ENCODE assay signal across 8 cellular contexts in the genomic region with DNA sequence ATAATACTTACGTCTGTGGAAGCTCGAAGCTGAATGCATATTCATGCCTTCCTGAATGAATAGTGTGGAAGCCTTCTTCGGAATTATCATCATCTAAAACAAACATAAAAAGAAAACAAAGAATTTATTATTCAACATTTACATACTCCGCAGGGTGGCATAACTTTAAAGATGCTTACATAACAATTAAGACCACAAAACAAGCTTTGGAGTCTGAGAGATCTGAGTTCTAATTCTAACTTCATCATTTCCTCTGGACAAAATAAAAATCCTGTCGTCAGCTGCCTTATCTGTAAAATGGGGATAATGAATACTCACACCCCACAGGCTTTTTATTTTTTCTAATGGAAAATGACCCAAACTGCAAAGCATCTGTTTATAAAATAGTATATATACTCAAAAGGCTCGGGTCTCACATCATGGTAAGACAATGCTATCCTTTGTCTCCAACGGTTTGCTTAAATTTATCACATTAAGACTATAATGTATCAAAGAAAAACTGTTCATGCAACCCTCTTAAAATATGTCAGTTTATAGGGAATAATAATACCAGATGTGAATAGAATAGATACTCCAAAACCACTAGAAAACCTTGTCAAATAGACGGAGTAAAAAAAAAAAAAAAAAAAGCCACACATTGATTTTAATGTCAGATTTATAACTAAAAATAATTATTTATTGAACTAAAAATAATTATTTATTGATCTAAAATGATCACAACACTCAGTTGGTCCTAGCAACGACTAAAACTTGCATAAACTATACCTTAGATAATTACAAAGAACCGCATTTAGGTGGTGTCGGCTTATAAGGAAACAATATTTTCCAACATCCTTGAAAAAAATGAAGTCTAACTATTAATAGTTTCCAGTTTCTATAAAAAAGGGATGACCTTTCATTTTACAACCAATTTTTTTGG. TPM values are rescaled to one million over a fixed set of nuclear protein-coding genes. Genes with fewer than 3 reads are reported as not detected.
DNase-seq lines count a peak whose midpoint lies in the region; ATAC-seq and TF ChIP-seq lines count a peak whose summit lies in the region.

No MANE protein-coding gene starts in this region.

- peaks cover 29% of the 10 kb centered on the region for H3K4me1 Mint-ChIP-seq in activated naive CD8-positive, alpha-beta T cell treated with anti-CD3 and anti-CD28 coated beads for 36 hours

- no peaks in the 10 kb centered on the region for H3K9me3 Mint-ChIP-seq in activated naive CD8-positive, alpha-beta T cell treated with anti-CD3 and anti-CD28 coated beads for 36 hours

- no peak for TF ChIP-seq EP300 in tibial nerve (IDR thresholded peaks at IDR 0.05)

- H3K27me3 ChIP-seq in right atrium auricular region (no peaks in the 10 kb centered on the region), tibial nerve (no peaks in the 10 kb centered on the region)

- TF ChIP-seq CTCF in right atrium auricular region (IDR thresholded peaks at IDR 0.05) = no peak
- TF ChIP-seq CTCF in tibial nerve (IDR thresholded peaks at IDR 0.05) = no peak

- no peaks in the 10 kb centered on the region for H3K9me3 ChIP-seq in right atrium auricular region
- H3K9me3 ChIP-seq in tibial nerve = no peaks in the 10 kb centered on the region

- H3K4me1 ChIP-seq in right atrium auricular region (peaks cover 0 to 27% of the 10 kb centered on the region in 2 donors), tibial nerve (peaks cover 6 to 53% (median 17%) of the 10 kb centered on the region in 4 donors)

- DNase-seq in right atrium auricular region (ENCODE audit: low spot score) = no peak
- DNase-seq in left ventricle myocardium superior = no peak
- no peak for DNase-seq in activated naive CD8-positive, alpha-beta T cell treated with anti-CD3 and anti-CD28 coated beads for 36 hours
- peak; percentile 36 for DNase-seq in left kidney (ENCODE audit: low read depth, low spot score)
- DNase-seq in tibial nerve (ENCODE audit: low spot score in 2 of 2) = no peak
- DNase-seq in stimulated activated CD4-positive, alpha-beta T cell treated with anti-CD3 and anti-CD28 coated beads, Interleukin-4, amount 100 ng/mL, for 24 hours = no peak
- DNase-seq in SHP77 (lab: John Stamatoyannopoulos, UW) = no peak

- no peak for TF ChIP-seq POLR2A in tibial nerve (IDR thresholded peaks at IDR 0.05)

- H3K4me3 ChIP-seq in right atrium auricular region (peak overlapping the region; percentile 66 to 73), tibial nerve (peak overlapping the region; percentile 51 to 82 (median 76))

- ATAC-seq in left ventricle myocardium superior (no peak), HG03432 (IDR thresholded peaks at IDR 0.05; ENCODE audit: unreplicated experiment) (no peak)

- H3K36me3 ChIP-seq in right atrium auricular region (peaks cover 25% of the 10 kb centered on the region), tibial nerve (peaks cover 0 to 20% (median 4%) of the 10 kb centered on the region in 3 donors)

- H3K27ac ChIP-seq in right atrium auricular region (peak overlapping the region; percentile 99), tibial nerve (peak overlapping the region; percentile 97 to 99 (median 98))

- intact Hi-C loops in left ventricle myocardium superior (cut with micrococcal nuclease) = no loop called here

- H3K27ac Mint-ChIP-seq in activated naive CD8-positive, alpha-beta T cell treated with anti-CD3 and anti-CD28 coated beads for 36 hours = peak overlapping the region; percentile 99

- H3K36me3 Mint-ChIP-seq in activated naive CD8-positive, alpha-beta T cell treated with anti-CD3 and anti-CD28 coated beads for 36 hours = peaks cover 35% of the 10 kb centered on the region

- peak overlapping the region; percentile 100 for H3K4me3 Mint-ChIP-seq in activated naive CD8-positive, alpha-beta T cell treated with anti-CD3 and anti-CD28 coated beads for 36 hours

- no peaks in the 10 kb centered on the region for H3K27me3 Mint-ChIP-seq in activated naive CD8-positive, alpha-beta T cell treated with anti-CD3 and anti-CD28 coated beads for 36 hours

- 20 to 23% methylated on average over 11 of the region's 11 CpGs for WGBS in tibial nerve, 2 donors

RNA-seq across cellular contexts. Expression of a gene that starts 4.2 kb away (rescaled TPM):
- total RNA-seq in right atrium auricular region = 10 to 100 TPM; 11.2 to 15.2 TPM
- total RNA-seq in left ventricle myocardium superior = 16.5 TPM
- total RNA-seq in activated naive CD8-positive, alpha-beta T cell treated with anti-CD3 and anti-CD28 coated beads for 36 hours = 10 to 100 TPM; 19.4 to 19.6 TPM
- 100 to 1,000 TPM in 1 of 4 donors, 10 to 100 TPM in 3; 58.2 to 121 (median 76.1) TPM for total RNA-seq in tibial nerve
